Comparison of ENCODE assay signal across 28 cellular contexts in genomic region chr22:26547837-26548236, GRCh38. TPM values are rescaled to one million over a fixed set of nuclear protein-coding genes. Genes with fewer than 3 reads are reported as not detected.
DNase-seq lines count a peak whose midpoint lies in the region; ATAC-seq and TF ChIP-seq lines count a peak whose summit lies in the region.
"Had no signal": no experiment of that assay in that cellular context is flagged by ENCODE, and none has a peak within 500 bp of the region (broad histone marks: within the 10 kb centered on the region; RNA-seq: fewer than 3 reads in every experiment).

No MANE protein-coding gene starts in this region.

- H3K27me3 Mint-ChIP-seq in activated CD4-positive, alpha-beta T cell treated with anti-CD3 and anti-CD28 coated beads, Interleukin-2, amount 10 ng/mL, durations not matched to agents 7 days and 5 days, result no peaks in the 10 kb centered on the region
- H3K27me3 Mint-ChIP-seq in GM23338 (ENCODE audit: insufficient read depth, low read depth, poor library complexity) (peaks cover 11% of the 10 kb centered on the region), immature natural killer cell (ENCODE audit: low read depth in 3 of 3) (peaks cover 2 to 3% (median 3%) of the 10 kb centered on the region in 3 donors)
- no peaks in the 10 kb centered on the region for H3K27me3 Mint-ChIP-seq in activated naive CD8-positive, alpha-beta T cell
- H3K27me3 Mint-ChIP-seq: CD4-positive, CD25-positive, alpha-beta regulatory T cell had no signal

- H3K79me2 ChIP-seq in GM23338 (replicated peaks; ENCODE audit: insufficient read depth), result peaks cover 96% of the 10 kb centered on the region

- H3K27ac Mint-ChIP-seq in activated CD4-positive, alpha-beta T cell treated with anti-CD3 and anti-CD28 coated beads, Interleukin-2, amount 10 ng/mL, durations not matched to agents 7 days and 5 days, result peak overlapping the region; percentile 41
- H3K27ac Mint-ChIP-seq in GM23338, result no peak overlapping the region
- peak overlapping the region; percentile 91 for H3K27ac Mint-ChIP-seq in activated naive CD8-positive, alpha-beta T cell
- peak overlapping the region; percentile 74 to 92 (median 88) for H3K27ac Mint-ChIP-seq in immature natural killer cell

- CTCF ChIA-PET in activated CD4-positive, alpha-beta T cell treated with anti-CD3 and anti-CD28 coated beads, Interleukin-2, amount 10 ng/mL, durations not matched to agents 7 days and 5 days (lab: Charles Lee), result interaction anchor here (0.6 to 0.9 kb wide), 2 partner anchors 11 to 35 kb away, joined by 3 to 4 read pairs; partner anchors contain the start of gene TFIP11

- peaks cover 26% of the 10 kb centered on the region for H4K20me1 ChIP-seq in GM23338 (replicated peaks; ENCODE audit: insufficient read depth)

- H3K36me3 Mint-ChIP-seq in activated CD4-positive, alpha-beta T cell treated with anti-CD3 and anti-CD28 coated beads, Interleukin-2, amount 10 ng/mL, durations not matched to agents 7 days and 5 days (ENCODE audit: low read depth), result peaks cover 19% of the 10 kb centered on the region
- H3K36me3 Mint-ChIP-seq in GM23338 (ENCODE audit: low read depth), result peaks cover 11% of the 10 kb centered on the region
- peaks cover 9% of the 10 kb centered on the region for H3K36me3 Mint-ChIP-seq in activated naive CD8-positive, alpha-beta T cell
- peaks cover 8 to 21% (median 10%) of the 10 kb centered on the region in 3 donors for H3K36me3 Mint-ChIP-seq in immature natural killer cell

- peak overlapping the region; percentile 80 for H3K27ac ChIP-seq in GM23338 (ENCODE audit: low read depth)
- H3K27ac ChIP-seq: cardiac muscle cell, colonic mucosa, left lung, uterus, WERI-Rb-1 had no signal

- H3K9me3 Mint-ChIP-seq in activated CD4-positive, alpha-beta T cell treated with anti-CD3 and anti-CD28 coated beads, Interleukin-2, amount 10 ng/mL, durations not matched to agents 7 days and 5 days, result peaks cover 6% of the 10 kb centered on the region
- H3K9me3 Mint-ChIP-seq in GM23338 (no peaks in the 10 kb centered on the region), immature natural killer cell (no peaks in the 10 kb centered on the region)
- H3K9me3 Mint-ChIP-seq in activated naive CD8-positive, alpha-beta T cell (ENCODE audit: low read depth), result no peaks in the 10 kb centered on the region
- H3K9me3 Mint-ChIP-seq: CD4-positive, CD25-positive, alpha-beta regulatory T cell had no signal

- H3K36me3 ChIP-seq in GM23338 (ENCODE audit: insufficient read depth) (no peaks in the 10 kb centered on the region), MG63 (no peaks in the 10 kb centered on the region; the same call in 1 of the 2 replicates)
- H3K36me3 ChIP-seq: cardiac muscle cell, colonic mucosa, uterus, WERI-Rb-1 had no signal

- H2AFZ ChIP-seq in GM23338, result no peak overlapping the region

- no peaks in the 10 kb centered on the region for H3K9me3 ChIP-seq in MG63
- H3K9me3 ChIP-seq: colonic mucosa, left lung, uterus had no signal

- H3K4me3 Mint-ChIP-seq in activated CD4-positive, alpha-beta T cell treated with anti-CD3 and anti-CD28 coated beads, Interleukin-2, amount 10 ng/mL, durations not matched to agents 7 days and 5 days, result no peak overlapping the region
- H3K4me3 Mint-ChIP-seq in GM23338, result no peak overlapping the region
- H3K4me3 Mint-ChIP-seq in activated naive CD8-positive, alpha-beta T cell, result no peak overlapping the region
- peak overlapping the region; percentile 71 to 80 (median 74) for H3K4me3 Mint-ChIP-seq in immature natural killer cell

- no peak for TF ChIP-seq CTCF in GM23338 (conservative IDR thresholded peaks at IDR 0.05; ENCODE audit: low read depth in 2 of 2)

- 0 out of 2 replicates have a peak, but pooled peaks cover 24% of the 10 kb centered on the region for H3F3A ChIP-seq in GM23338 (replicated peaks; ENCODE audit: low read depth)

- H3K4me1 Mint-ChIP-seq in activated CD4-positive, alpha-beta T cell treated with anti-CD3 and anti-CD28 coated beads, Interleukin-2, amount 10 ng/mL, durations not matched to agents 7 days and 5 days, result peaks cover 38% of the 10 kb centered on the region
- H3K4me1 Mint-ChIP-seq in GM23338 (peaks cover 38% of the 10 kb centered on the region), immature natural killer cell (peaks cover 84 to 97% of the 10 kb centered on the region in 2 donors)
- peaks cover 45% of the 10 kb centered on the region for H3K4me1 Mint-ChIP-seq in activated naive CD8-positive, alpha-beta T cell (ENCODE audit: low read depth)

- no peak for ATAC-seq in GM23338
- no peak for ATAC-seq in HG03280 (IDR thresholded peaks at IDR 0.05; ENCODE audit: unreplicated experiment)
- ATAC-seq: GM12878, left lung, right cardiac atrium had no signal

- H3K9me2 ChIP-seq in GM23338 (ENCODE audit: insufficient read depth), result no peaks in the 10 kb centered on the region

- peaks cover 41% of the 10 kb centered on the region for H3K4me1 ChIP-seq in GM23338 (ENCODE audit: insufficient read depth)
- H3K4me1 ChIP-seq: colonic mucosa, uterus had no signal

- DNase-seq in activated CD4-positive, alpha-beta T cell treated with anti-CD3 and anti-CD28 coated beads, Interleukin-2, amount 10 ng/mL, durations not matched to agents 7 days and 5 days, result no peak
- DNase-seq in activated CD4-positive, alpha-beta T cell treated with anti-CD3 and anti-CD28 coated beads for 1 hour, result no peak
- DNase-seq in GM23338 (ENCODE audit: low spot score), result no peak
- no peak for DNase-seq in immature natural killer cell
- DNase-seq in MG63, result no peak
- no peak for DNase-seq in superior temporal gyrus (ENCODE audit: extremely low spot score)
- DNase-seq: colonic mucosa; effector CD8-positive, alpha-beta T cell; erythroblast; HCEC 1CT; Kasumi-1; left lung; mesenchymal stem cell; NCI-H1436 treated with DMSO at 0.1 percent for 48 hours; NCI-H226; NCI-H69; right cardiac atrium; SHP77 treated with DMSO at 0.1 percent for 48 hours; stimulated activated naive CD4-positive, alpha-beta T cell treated with Interleukin-2 at 50 U/mL for 16 hours; T-helper 9 cell; uterus; WERI-Rb-1 had no signal

- H3K27me3 ChIP-seq in GM23338 (ENCODE audit: insufficient read depth) (no peaks in the 10 kb centered on the region), MG63 (no peaks in the 10 kb centered on the region)
- H3K27me3 ChIP-seq: cardiac muscle cell, colonic mucosa, left lung, uterus had no signal

- H3K4me3 ChIP-seq in GM23338, result no peak overlapping the region
- H3K4me3 ChIP-seq in MG63, result no peak overlapping the region
- H3K4me3 ChIP-seq: cardiac muscle cell, colonic mucosa, GM12878, left lung, smooth muscle cell, uterus had no signal

- POLR2A ChIA-PET in activated CD4-positive, alpha-beta T cell treated with anti-CD3 and anti-CD28 coated beads, Interleukin-2, amount 10 ng/mL, durations not matched to agents 7 days and 5 days (lab: Charles Lee), result no interaction called here

- H3K4me2 ChIP-seq in GM23338, result 0 out of 2 replicates have a peak overlapping the region, but pooled peaks have one; percentile 20
- H3K4me2 ChIP-seq: smooth muscle cell had no signal

TF ChIP-seq in GM23338, 12 proteins besides CTCF, POLR2A, EP300 and RAD21 (continues in another document):
- TF ChIP-seq NANOG (IDR thresholded peaks at IDR 0.05; ENCODE audit: borderline replicate concordance), result no peak
- no peak for TF ChIP-seq ZNF331 (CRISPR knock-in tag; IDR thresholded peaks at IDR 0.05; ENCODE audit: low read depth)
- TF ChIP-seq EZH2phosphoT487 (IDR thresholded peaks at IDR 0.05; ENCODE audit: unreplicated experiment), result no peak
- no peak for TF ChIP-seq ETS1 (IDR thresholded peaks at IDR 0.05)
- TF ChIP-seq POLR2AphosphoS5 (IDR thresholded peaks at IDR 0.05; ENCODE audit: low read depth), result no peak

RNA-seq across cellular contexts. Expression of gene TFIP11, which starts 35.6 kb away (rescaled TPM):
- total RNA-seq in activated CD4-positive, alpha-beta T cell treated with anti-CD3 and anti-CD28 coated beads, Interleukin-2, amount 10 ng/mL, durations not matched to agents 7 days and 5 days, result 10 to 100 TPM; 52.5 to 58.5 TPM
- total RNA-seq in GM23338 (2014; rRNA removed; shearing (Covaris generic)), result 25.6 and 26.2 TPM in 2 replicates
- polyA plus RNA-seq in GM23338 (2016; fragmentation: Nextera tagmentation; extraction: Ambion mirVana), result 17.1 and 20.4 TPM in 2 replicates
- 10 to 100 TPM; 16.3 to 59.9 (median 18.0) TPM for polyA plus RNA-seq in immature natural killer cell
- 37.6 and 51.1 TPM in 2 replicates for total RNA-seq in MG63 (2014; rRNA removed; shearing (Covaris generic); ENCODE audit: low replicate concordance)

RNA-seq across cellular contexts. Expression of gene TPST2, which starts 42.1 kb away (rescaled TPM):
- 10 to 100 TPM; 25.9 to 26.3 TPM for total RNA-seq in activated CD4-positive, alpha-beta T cell treated with anti-CD3 and anti-CD28 coated beads, Interleukin-2, amount 10 ng/mL, durations not matched to agents 7 days and 5 days
- total RNA-seq in GM23338 (2014; rRNA removed; shearing (Covaris generic)), result 106 and 127 TPM in 2 replicates
- 37.9 and 43.1 TPM in 2 replicates for polyA plus RNA-seq in GM23338 (2016; fragmentation: Nextera tagmentation; extraction: Ambion mirVana)
- polyA plus RNA-seq in immature natural killer cell, result 100 to 1,000 TPM; 352 to 519 (median 512) TPM
- total RNA-seq in MG63 (2014; rRNA removed; shearing (Covaris generic); ENCODE audit: low replicate concordance), result 21.1 and 37.1 TPM in 2 replicates

Comparison
In these comparisons a context has a peak if more than half of its experiments do, and no peak if none do; other contexts are left out.
1. H3K4me3 Mint-ChIP-seq: peak in immature natural killer cell (5 of 5); none in activated CD4-positive, alpha-beta T cell treated with anti-CD3 and anti-CD28 coated beads, Interleukin-2, amount 10 ng/mL, durations not matched to agents 7 days and 5 days (single experiment), GM23338 (single experiment) and activated naive CD8-positive, alpha-beta T cell (single experiment).